ENCODE assay signal across 8 cellular contexts in the genomic region with DNA sequence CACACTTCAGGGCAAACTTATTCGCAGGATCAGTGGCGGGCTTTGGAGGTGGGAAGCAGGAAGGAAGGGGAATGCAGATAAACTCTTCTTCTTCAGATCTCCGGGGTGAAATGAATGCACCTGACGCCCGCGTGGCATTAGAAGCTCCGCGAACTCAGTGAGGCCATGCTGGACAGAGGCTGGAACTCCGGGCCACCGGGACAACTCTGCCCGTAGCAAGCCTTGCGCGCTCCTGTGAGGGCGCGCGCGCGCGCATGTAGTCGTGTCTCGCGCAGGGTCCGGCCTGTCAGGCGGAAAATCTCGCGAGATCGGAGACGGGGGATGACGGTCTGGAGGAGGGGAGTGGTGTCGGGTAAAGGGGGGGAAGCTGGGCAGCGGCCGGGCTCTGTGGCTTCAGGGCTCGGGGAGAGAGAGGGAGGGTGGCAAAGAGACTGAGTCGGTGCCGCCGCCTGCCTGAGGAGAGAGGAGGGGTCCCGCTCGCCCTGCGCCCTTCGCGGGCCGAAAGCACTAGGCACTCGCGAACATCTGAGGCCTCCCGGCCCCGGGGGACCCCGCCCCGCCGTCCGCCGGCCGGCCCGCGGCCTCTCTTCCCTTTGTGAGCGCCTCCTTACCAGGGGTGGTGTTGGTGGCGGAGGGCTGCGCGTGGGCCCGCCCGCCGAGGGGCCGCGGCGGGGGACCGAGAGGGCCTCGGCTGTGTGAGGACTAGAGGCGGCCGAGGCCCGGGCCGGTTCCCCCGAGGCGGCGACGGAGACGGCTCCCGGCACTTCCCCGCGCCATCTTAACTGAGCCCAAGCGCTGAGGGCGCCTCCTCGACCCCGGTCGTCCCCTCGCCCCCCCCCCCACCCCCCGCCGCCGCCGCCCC. TPM values are rescaled to one million over a fixed set of nuclear protein-coding genes. Genes with fewer than 3 reads are reported as not detected.
A peak's percentile ranks its signal among the peaks of the same experiment; 100 is the strongest.
DNase-seq lines count a peak whose midpoint lies in the region; ATAC-seq lines count a peak whose summit lies in the region.

Gene TAOK1 (plus strand): TSS at position 370 of the 862 bp plus-strand sequence. CDS start 61,186 bp downstream, outside the sequence.

- H3K27me3 ChIP-seq in BLaER1 treated with 17β-estradiol and CSF1 and Interleukin-3, amounts not matched to agents 10 nM and 100 nM = no peaks in the 10 kb centered on the region

- intact Hi-C loops in dendritic cell treated with granulocyte-macrophage colony-stimulating factor and Interleukin-4, amounts not matched to agents 40 ng/mL and 50 ng/mL, for 4 days (cut with micrococcal nuclease) = loop anchor here (10.0 kb wide), 2 partner anchors 95 to 175 kb away; partner anchors contain the start of genes ABHD15, NUFIP2 and TP53I13

- H3K4me1 Mint-ChIP-seq in dendritic cell treated with granulocyte-macrophage colony-stimulating factor and Interleukin-4, amounts not matched to agents 40 ng/mL and 50 ng/mL, for 4 days (ENCODE audit: low read depth) = peaks cover 33% of the 10 kb centered on the region

- DNase-seq in NCI-H82 (lab: John Stamatoyannopoulos, UW) = peak; percentile 99
- peak; percentile 97 to 98 for DNase-seq in activated CD4-positive, alpha-beta T cell treated with anti-CD3 and anti-CD28 coated beads, Interleukin-2, amount 50 U/mL, for 4 hours
- peak; percentile 99 for DNase-seq in left lobe of liver (ENCODE audit: low spot score)
- peak; percentile 97 to 98 for DNase-seq in stimulated activated CD4-positive, alpha-beta T cell treated with anti-CD3 and anti-CD28 coated beads, Interleukin-2, amount 100 ng/mL, for 24 hours

- H3K4me3 ChIP-seq in BLaER1 treated with 17β-estradiol and CSF1 and Interleukin-3, amounts not matched to agents 10 nM and 100 nM = peak within 1 kb of the TSS; percentile 88 to 98 (median 97)

- H3K27ac Mint-ChIP-seq in dendritic cell treated with granulocyte-macrophage colony-stimulating factor and Interleukin-4, amounts not matched to agents 40 ng/mL and 50 ng/mL, for 4 days = peak within 1 kb of the TSS; percentile 90

- H4K20me1 ChIP-seq in BLaER1 treated with 17β-estradiol and CSF1 and Interleukin-3, amounts not matched to agents 10 nM and 100 nM = peaks cover 13 to 43% (median 36%) of the 10 kb centered on the region in 11 experiments; a peak in 20 of 22 replicates

- peak; percentile 86 for ATAC-seq in GM19372 (IDR thresholded peaks at IDR 0.05; ENCODE audit: low read depth, unreplicated experiment)
- peak; percentile 74 for ATAC-seq in HG03571 (IDR thresholded peaks at IDR 0.05; ENCODE audit: unreplicated experiment)
- peak; percentile 96 for ATAC-seq in left lobe of liver

- H3K4me2 ChIP-seq in BLaER1 treated with 17β-estradiol and CSF1 and Interleukin-3, amounts not matched to agents 10 nM and 100 nM = peak within 1 kb of the TSS; percentile 83 to 97 (median 92)

- peak within 1 kb of the TSS; percentile 96 for H3K4me3 Mint-ChIP-seq in dendritic cell treated with granulocyte-macrophage colony-stimulating factor and Interleukin-4, amounts not matched to agents 40 ng/mL and 50 ng/mL, for 4 days

- H3K9me3 ChIP-seq in BLaER1 treated with 17β-estradiol and CSF1 and Interleukin-3, amounts not matched to agents 10 nM and 100 nM (replicated peaks in 1 of 11) = no peaks in the 10 kb centered on the region

- H3K9ac ChIP-seq in BLaER1 treated with 17β-estradiol and CSF1 and Interleukin-3, amounts not matched to agents 10 nM and 100 nM = peak within 1 kb of the TSS; percentile 99 to 100 (median 100)

- peaks cover 37% of the 10 kb centered on the region for H3K36me3 Mint-ChIP-seq in dendritic cell treated with granulocyte-macrophage colony-stimulating factor and Interleukin-4, amounts not matched to agents 40 ng/mL and 50 ng/mL, for 4 days (ENCODE audit: low read depth)

- H3K4me1 ChIP-seq in BLaER1 treated with 17β-estradiol and CSF1 and Interleukin-3, amounts not matched to agents 10 nM and 100 nM = peaks cover 21 to 44% (median 33%) of the 10 kb centered on the region in 10 experiments

- H3K27me3 Mint-ChIP-seq in dendritic cell treated with granulocyte-macrophage colony-stimulating factor and Interleukin-4, amounts not matched to agents 40 ng/mL and 50 ng/mL, for 4 days = no peaks in the 10 kb centered on the region

- peak within 1 kb of the TSS; percentile 99 to 100 (median 100) for H3K27ac ChIP-seq in BLaER1 treated with 17β-estradiol and CSF1 and Interleukin-3, amounts not matched to agents 10 nM and 100 nM

- no peaks in the 10 kb centered on the region for H3K9me3 Mint-ChIP-seq in dendritic cell treated with granulocyte-macrophage colony-stimulating factor and Interleukin-4, amounts not matched to agents 40 ng/mL and 50 ng/mL, for 4 days

- peaks cover 0 to 21% (median 7%) of the 10 kb centered on the region in 11 experiments; a peak in 11 of 22 replicates for H3K36me3 ChIP-seq in BLaER1 treated with 17β-estradiol and CSF1 and Interleukin-3, amounts not matched to agents 10 nM and 100 nM

RNA-seq across cellular contexts. Expression of gene TAOK1, which starts in this region (rescaled TPM):
- 20.9 TPM for total RNA-seq in left lobe of liver

Comparison
In these comparisons a context has a peak if more than half of its experiments do, and no peak if none do; other contexts are left out.
1. Peak in every context shown above with its lines: DNase-seq, ATAC-seq, H3K4me3 ChIP-seq and H3K27ac ChIP-seq.